In genomic region chr13:110560606-110561334, GRCh38 we compare ENCODE assay signal across 2 cellular contexts.
TF ChIP-seq lines count a peak whose summit lies in the region.

No MANE protein-coding gene starts in this region.

TF ChIP-seq in GM23338, 12 proteins besides CTCF, POLR2A, EP300 and RAD21:
- TF ChIP-seq EZH2phosphoT487 (IDR thresholded peaks at IDR 0.05; ENCODE audit: unreplicated experiment), result no peak
- TF ChIP-seq NANOG (IDR thresholded peaks at IDR 0.05; ENCODE audit: borderline replicate concordance), result no peak
- TF ChIP-seq, protein P1, sequence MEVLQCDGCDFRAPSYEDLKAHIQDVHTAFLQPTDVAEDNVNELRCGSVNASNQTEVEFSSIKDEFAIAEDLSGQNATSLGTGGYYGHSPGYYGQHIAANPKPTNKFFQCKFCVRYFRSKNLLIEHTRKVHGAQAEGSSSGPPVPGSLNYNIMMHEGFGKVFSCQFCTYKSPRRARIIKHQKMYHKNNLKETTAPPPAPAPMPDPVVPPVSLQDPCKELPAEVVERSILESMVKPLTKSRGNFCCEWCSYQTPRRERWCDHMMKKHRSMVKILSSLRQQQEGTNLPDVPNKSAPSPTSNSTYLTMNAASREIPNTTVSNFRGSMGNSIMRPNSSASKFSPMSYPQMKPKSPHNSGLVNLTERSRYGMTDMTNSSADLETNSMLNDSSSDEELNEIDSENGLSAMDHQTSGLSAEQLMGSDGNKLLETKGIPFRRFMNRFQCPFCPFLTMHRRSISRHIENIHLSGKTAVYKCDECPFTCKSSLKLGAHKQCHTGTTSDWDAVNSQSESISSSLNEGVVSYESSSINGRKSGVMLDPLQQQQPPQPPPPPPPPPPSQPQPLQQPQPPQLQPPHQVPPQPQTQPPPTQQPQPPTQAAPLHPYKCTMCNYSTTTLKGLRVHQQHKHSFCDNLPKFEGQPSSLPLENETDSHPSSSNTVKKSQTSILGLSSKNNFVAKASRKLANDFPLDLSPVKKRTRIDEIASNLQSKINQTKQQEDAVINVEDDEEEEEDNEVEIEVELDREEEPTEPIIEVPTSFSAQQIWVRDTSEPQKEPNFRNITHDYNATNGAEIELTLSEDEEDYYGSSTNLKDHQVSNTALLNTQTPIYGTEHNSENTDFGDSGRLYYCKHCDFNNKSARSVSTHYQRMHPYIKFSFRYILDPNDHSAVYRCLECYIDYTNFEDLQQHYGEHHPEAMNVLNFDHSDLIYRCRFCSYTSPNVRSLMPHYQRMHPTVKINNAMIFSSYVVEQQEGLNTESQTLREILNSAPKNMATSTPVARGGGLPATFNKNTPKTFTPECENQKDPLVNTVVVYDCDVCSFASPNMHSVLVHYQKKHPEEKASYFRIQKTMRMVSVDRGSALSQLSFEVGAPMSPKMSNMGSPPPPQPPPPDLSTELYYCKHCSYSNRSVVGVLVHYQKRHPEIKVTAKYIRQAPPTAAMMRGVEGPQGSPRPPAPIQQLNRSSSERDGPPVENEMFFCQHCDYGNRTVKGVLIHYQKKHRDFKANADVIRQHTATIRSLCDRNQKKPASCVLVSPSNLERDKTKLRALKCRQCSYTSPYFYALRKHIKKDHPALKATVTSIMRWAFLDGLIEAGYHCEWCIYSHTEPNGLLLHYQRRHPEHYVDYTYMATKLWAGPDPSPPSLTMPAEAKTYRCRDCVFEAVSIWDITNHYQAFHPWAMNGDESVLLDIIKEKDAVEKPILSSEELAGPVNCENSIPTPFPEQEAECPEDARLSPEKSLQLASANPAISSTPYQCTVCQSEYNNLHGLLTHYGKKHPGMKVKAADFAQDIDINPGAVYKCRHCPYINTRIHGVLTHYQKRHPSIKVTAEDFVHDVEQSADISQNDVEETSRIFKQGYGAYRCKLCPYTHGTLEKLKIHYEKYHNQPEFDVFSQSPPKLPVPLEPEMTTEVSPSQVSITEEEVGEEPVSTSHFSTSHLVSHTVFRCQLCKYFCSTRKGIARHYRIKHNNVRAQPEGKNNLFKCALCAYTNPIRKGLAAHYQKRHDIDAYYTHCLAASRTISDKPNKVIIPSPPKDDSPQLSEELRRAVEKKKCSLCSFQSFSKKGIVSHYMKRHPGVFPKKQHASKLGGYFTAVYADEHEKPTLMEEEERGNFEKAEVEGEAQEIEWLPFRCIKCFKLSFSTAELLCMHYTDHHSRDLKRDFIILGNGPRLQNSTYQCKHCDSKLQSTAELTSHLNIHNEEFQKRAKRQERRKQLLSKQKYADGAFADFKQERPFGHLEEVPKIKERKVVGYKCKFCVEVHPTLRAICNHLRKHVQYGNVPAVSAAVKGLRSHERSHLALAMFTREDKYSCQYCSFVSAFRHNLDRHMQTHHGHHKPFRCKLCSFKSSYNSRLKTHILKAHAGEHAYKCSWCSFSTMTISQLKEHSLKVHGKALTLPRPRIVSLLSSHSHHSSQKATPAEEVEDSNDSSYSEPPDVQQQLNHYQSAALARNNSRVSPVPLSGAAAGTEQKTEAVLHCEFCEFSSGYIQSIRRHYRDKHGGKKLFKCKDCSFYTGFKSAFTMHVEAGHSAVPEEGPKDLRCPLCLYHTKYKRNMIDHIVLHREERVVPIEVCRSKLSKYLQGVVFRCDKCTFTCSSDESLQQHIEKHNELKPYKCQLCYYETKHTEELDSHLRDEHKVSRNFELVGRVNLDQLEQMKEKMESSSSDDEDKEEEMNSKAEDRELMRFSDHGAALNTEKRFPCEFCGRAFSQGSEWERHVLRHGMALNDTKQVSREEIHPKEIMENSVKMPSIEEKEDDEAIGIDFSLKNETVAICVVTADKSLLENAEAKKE (CRISPR knock-in tag; IDR thresholded peaks at IDR 0.05), result no peak
- no peak for TF ChIP-seq ZNF114 (CRISPR knock-in tag; IDR thresholded peaks at IDR 0.05)
- no peak for TF ChIP-seq POLR2AphosphoS5 (IDR thresholded peaks at IDR 0.05; ENCODE audit: low read depth)
- no peak for TF ChIP-seq ZNF331 (CRISPR knock-in tag; IDR thresholded peaks at IDR 0.05; ENCODE audit: low read depth)
- TF ChIP-seq REST (IDR thresholded peaks at IDR 0.05; ENCODE audit: unreplicated experiment), result no peak
- no peak for TF ChIP-seq CREB1 (CRISPR knock-in tag; IDR thresholded peaks at IDR 0.05; ENCODE audit: low read depth)
- TF ChIP-seq, protein P2, sequence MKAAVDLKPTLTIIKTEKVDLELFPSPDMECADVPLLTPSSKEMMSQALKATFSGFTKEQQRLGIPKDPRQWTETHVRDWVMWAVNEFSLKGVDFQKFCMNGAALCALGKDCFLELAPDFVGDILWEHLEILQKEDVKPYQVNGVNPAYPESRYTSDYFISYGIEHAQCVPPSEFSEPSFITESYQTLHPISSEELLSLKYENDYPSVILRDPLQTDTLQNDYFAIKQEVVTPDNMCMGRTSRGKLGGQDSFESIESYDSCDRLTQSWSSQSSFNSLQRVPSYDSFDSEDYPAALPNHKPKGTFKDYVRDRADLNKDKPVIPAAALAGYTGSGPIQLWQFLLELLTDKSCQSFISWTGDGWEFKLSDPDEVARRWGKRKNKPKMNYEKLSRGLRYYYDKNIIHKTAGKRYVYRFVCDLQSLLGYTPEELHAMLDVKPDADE (IDR thresholded peaks at IDR 0.05), result no peak
- TF ChIP-seq STAT1 (IDR thresholded peaks at IDR 0.05; ENCODE audit: unreplicated experiment), result no peak
- TF ChIP-seq EZH2 (IDR thresholded peaks at IDR 0.05; ENCODE audit: low read depth, unreplicated experiment), result no peak
- TF ChIP-seq JUNB (IDR thresholded peaks at IDR 0.05; ENCODE audit: unreplicated experiment), result no peak

TF ChIP-seq in HepG2, 621 proteins besides CTCF, POLR2A, EP300 and RAD21 (continues in another document):
- no peak for TF ChIP-seq ZNF556 (CRISPR knock-in tag; IDR thresholded peaks at IDR 0.05; ENCODE audit: borderline replicate concordance)
- no peak for TF ChIP-seq PPARG (CRISPR knock-in tag; conservative IDR thresholded peaks at IDR 0.05)
- TF ChIP-seq ZNF772 (CRISPR knock-in tag; IDR thresholded peaks at IDR 0.05), result 0 out of 2 replicates have a peak, but pooled peaks have one; percentile 28
- TF ChIP-seq ATF2 (CRISPR knock-in tag; IDR thresholded peaks at IDR 0.05), result no peak
- TF ChIP-seq SSRP1 (CRISPR knock-in tag; IDR thresholded peaks at IDR 0.05), result no peak
- TF ChIP-seq ZNF20 (CRISPR knock-in tag; IDR thresholded peaks at IDR 0.05), result no peak
- TF ChIP-seq AGO1 (IDR thresholded peaks at IDR 0.05; ENCODE audit: low read depth, low read length, poor library complexity, severe bottlenecking), result no peak
- TF ChIP-seq ZNF557 (CRISPR knock-in tag; IDR thresholded peaks at IDR 0.05), result peak; percentile 14; the same call in 1 of the 2 replicates
- 0 out of 2 replicates have a peak, but pooled peaks have one; percentile 23 for TF ChIP-seq ZNF234 (CRISPR knock-in tag; conservative IDR thresholded peaks at IDR 0.05)
- 0 out of 2 replicates have a peak, but pooled peaks have one; percentile 52 for TF ChIP-seq ZNF142 (CRISPR knock-in tag; IDR thresholded peaks at IDR 0.05)
- TF ChIP-seq ZNF713 (CRISPR knock-in tag; IDR thresholded peaks at IDR 0.05), result no peak
- TF ChIP-seq ZC3H4 (CRISPR knock-in tag; IDR thresholded peaks at IDR 0.05; ENCODE audit: borderline replicate concordance), result no peak
- TF ChIP-seq GLI4 (CRISPR knock-in tag; IDR thresholded peaks at IDR 0.05; ENCODE audit: borderline replicate concordance), result 0 out of 2 replicates have a peak, but pooled peaks have one; percentile 24
- TF ChIP-seq ZFY (CRISPR knock-in tag; IDR thresholded peaks at IDR 0.05), result peak; percentile 17; the same call in 1 of the 2 replicates
- TF ChIP-seq GATAD1 (CRISPR knock-in tag; IDR thresholded peaks at IDR 0.05), result no peak
- no peak for TF ChIP-seq RFXANK (CRISPR knock-in tag; IDR thresholded peaks at IDR 0.05)
- peak; percentile 31; the same call in 1 of the 2 replicates for TF ChIP-seq HDAC1 (CRISPR knock-in tag; IDR thresholded peaks at IDR 0.05)
- no peak for TF ChIP-seq FOXO1 (CRISPR knock-in tag; IDR thresholded peaks at IDR 0.05)
- TF ChIP-seq, protein P3, sequence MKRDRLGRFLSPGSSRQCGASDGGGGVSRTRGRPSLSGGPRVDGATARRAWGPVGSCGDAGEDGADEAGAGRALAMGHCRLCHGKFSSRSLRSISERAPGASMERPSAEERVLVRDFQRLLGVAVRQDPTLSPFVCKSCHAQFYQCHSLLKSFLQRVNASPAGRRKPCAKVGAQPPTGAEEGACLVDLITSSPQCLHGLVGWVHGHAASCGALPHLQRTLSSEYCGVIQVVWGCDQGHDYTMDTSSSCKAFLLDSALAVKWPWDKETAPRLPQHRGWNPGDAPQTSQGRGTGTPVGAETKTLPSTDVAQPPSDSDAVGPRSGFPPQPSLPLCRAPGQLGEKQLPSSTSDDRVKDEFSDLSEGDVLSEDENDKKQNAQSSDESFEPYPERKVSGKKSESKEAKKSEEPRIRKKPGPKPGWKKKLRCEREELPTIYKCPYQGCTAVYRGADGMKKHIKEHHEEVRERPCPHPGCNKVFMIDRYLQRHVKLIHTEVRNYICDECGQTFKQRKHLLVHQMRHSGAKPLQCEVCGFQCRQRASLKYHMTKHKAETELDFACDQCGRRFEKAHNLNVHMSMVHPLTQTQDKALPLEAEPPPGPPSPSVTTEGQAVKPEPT (CRISPR knock-in tag; IDR thresholded peaks at IDR 0.05; ENCODE audit: low read depth), result 0 out of 2 replicates have a peak, but pooled peaks have one; percentile 16
- TF ChIP-seq PCBP2 (optimal IDR thresholded peaks at IDR 0.05; ENCODE audit: low read depth, low read length, poor library complexity, severe bottlenecking), result no peak
- TF ChIP-seq ZNF766 (CRISPR knock-in tag; IDR thresholded peaks at IDR 0.05; ENCODE audit: borderline replicate concordance), result 0 out of 2 replicates have a peak, but pooled peaks have one; percentile 14
- TF ChIP-seq ERF (CRISPR knock-in tag; IDR thresholded peaks at IDR 0.05), result no peak
- no peak for TF ChIP-seq SMAD3 (CRISPR knock-in tag; IDR thresholded peaks at IDR 0.05)
- TF ChIP-seq ZNF724P (CRISPR knock-in tag; IDR thresholded peaks at IDR 0.05; ENCODE audit: borderline replicate concordance), result no peak
- TF ChIP-seq KDM5A (IDR thresholded peaks at IDR 0.05; ENCODE audit: borderline replicate concordance, low read length), result 0 out of 2 replicates have a peak, but pooled peaks have one; percentile 25
- no peak for TF ChIP-seq ZNF33B (CRISPR knock-in tag; IDR thresholded peaks at IDR 0.05)
- no peak for TF ChIP-seq ZMYM2 (CRISPR knock-in tag; IDR thresholded peaks at IDR 0.05)
- no peak for TF ChIP-seq ZNF431 (CRISPR knock-in tag; IDR thresholded peaks at IDR 0.05; ENCODE audit: borderline replicate concordance, low read depth)
- no peak for TF ChIP-seq ZNF83 (CRISPR knock-in tag; IDR thresholded peaks at IDR 0.05; ENCODE audit: borderline replicate concordance)
- TF ChIP-seq, protein P4, sequence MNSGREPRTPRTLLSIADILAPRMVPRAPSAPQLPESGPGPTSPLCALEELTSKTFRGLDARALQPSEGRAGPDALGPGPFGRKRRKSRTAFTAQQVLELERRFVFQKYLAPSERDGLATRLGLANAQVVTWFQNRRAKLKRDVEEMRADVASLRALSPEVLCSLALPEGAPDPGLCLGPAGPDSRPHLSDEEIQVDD (CRISPR knock-in tag; IDR thresholded peaks at IDR 0.05; ENCODE audit: borderline replicate concordance), result no peak
- TF ChIP-seq MAZ (IDR thresholded peaks at IDR 0.05; ENCODE audit: borderline replicate concordance, low read depth, low read length), result no peak
- TF ChIP-seq MAZ (CRISPR knock-in tag; IDR thresholded peaks at IDR 0.05; ENCODE audit: low read depth), result 0 out of 2 replicates have a peak, but pooled peaks have one; percentile 6
- 0 out of 2 replicates have a peak, but pooled peaks have one; percentile 36 for TF ChIP-seq ZNF788 (CRISPR knock-in tag; IDR thresholded peaks at IDR 0.05; ENCODE audit: borderline replicate concordance)
- no peak for TF ChIP-seq ZNF33A (CRISPR knock-in tag; IDR thresholded peaks at IDR 0.05; ENCODE audit: borderline replicate concordance)
- no peak for TF ChIP-seq FOXA1 (IDR thresholded peaks at IDR 0.05)
- TF ChIP-seq FOXA1 (CRISPR knock-in tag; IDR thresholded peaks at IDR 0.05), result peak; percentile 61
- TF ChIP-seq ZNF543 (CRISPR knock-in tag; IDR thresholded peaks at IDR 0.05), result 0 out of 2 replicates have a peak, but pooled peaks have one; percentile 1
